In the genomic region with DNA sequence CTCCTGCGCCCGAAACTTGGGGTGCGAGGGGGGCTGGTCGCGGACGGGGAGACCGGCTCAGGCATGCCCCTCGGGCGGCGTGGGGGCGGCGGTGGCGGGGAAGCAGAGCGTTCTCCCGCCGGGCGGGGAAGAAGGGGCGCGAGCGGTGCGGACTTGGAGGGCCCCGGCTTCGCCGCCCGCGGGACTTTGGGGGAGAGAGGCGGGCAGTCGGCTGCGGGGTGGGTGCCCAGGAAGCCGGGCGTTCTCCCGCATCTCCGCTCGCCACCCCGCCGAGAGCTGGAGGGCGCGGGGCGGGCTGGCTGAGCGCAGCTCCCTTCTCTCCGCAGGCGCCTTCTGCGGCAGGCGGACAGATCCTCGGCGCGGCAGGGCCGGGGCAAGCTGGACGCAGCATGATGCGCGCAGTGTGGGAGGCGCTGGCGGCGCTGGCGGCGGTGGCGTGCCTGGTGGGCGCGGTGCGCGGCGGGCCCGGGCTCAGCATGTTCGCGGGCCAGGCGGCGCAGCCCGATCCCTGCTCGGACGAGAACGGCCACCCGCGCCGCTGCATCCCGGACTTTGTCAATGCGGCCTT, we compare ENCODE assay signal across 9 cellular contexts. TPM values are rescaled to one million over a fixed set of nuclear protein-coding genes. Genes with fewer than 3 reads are reported as not detected.
DNase-seq lines count a peak whose midpoint lies in the region; ATAC-seq, FAIRE-seq and TF ChIP-seq lines count a peak whose summit lies in the region.
"Had no signal": no experiment of that assay in that cellular context is flagged by ENCODE, and none has a peak within 500 bp of the region (broad histone marks: within the 10 kb centered on the region; RNA-seq: fewer than 3 reads in every experiment).

No MANE protein-coding gene starts in this region.

- H3K4me1 Mint-ChIP-seq in Caco-2 (ENCODE audit: low read depth, unreplicated experiment), result no peaks in the 10 kb centered on the region
- H3K4me1 Mint-ChIP-seq in stimulated activated naive CD8-positive, alpha-beta T cell treated with anti-CD3 and anti-CD28 coated beads, Interleukin-15, Interleukin-2, amounts not matched to agents 100 ng/mL and 50 ng/mL, for 24 hours (ENCODE audit: low read depth), result peaks cover 12% of the 10 kb centered on the region

- no peaks in the 10 kb centered on the region for H4K20me1 ChIP-seq in IMR-90 (ENCODE audit: insufficient read depth, low read length)

- H3K23ac ChIP-seq in IMR-90 (ENCODE audit: low read depth, low read length), result no peak overlapping the region

- peak overlapping the region; percentile 73 for H3K4me3 Mint-ChIP-seq in Caco-2 (ENCODE audit: unreplicated experiment)
- peak overlapping the region; percentile 84 for H3K4me3 Mint-ChIP-seq in stimulated activated naive CD8-positive, alpha-beta T cell treated with anti-CD3 and anti-CD28 coated beads, Interleukin-15, Interleukin-2, amounts not matched to agents 100 ng/mL and 50 ng/mL, for 24 hours

- no peak overlapping the region for H3K18ac ChIP-seq in IMR-90 (ENCODE audit: low read depth, low read length)

- TF ChIP-seq CTCF in Caco-2 (IDR thresholded peaks at IDR 0.05; ENCODE audit: insufficient read depth in 1 of 2, low read depth in 1 of 2, low read length in 1 of 2, severe bottlenecking in 1 of 2, unreplicated experiment in 1 of 2), result no peak
- no peak for TF ChIP-seq CTCF in IMR-90 (conservative IDR thresholded peaks at IDR 0.05; ENCODE audit: low read depth, low read length)
- TF ChIP-seq CTCF in kidney epithelial cell (IDR thresholded peaks at IDR 0.05; ENCODE audit: insufficient read depth, low read length, poor library complexity, severe bottlenecking), result no peak
- TF ChIP-seq CTCF in D721Med (IDR thresholded peaks at IDR 0.05; ENCODE audit: insufficient read depth, missing control alignments), result no peak

- dilution Hi-C loops in IMR-90 (cut with HindIII; ENCODE audit: low sequenced_read_pairs, unreplicated experiment), result no loop called here

- DNase-seq in Caco-2 (peak in 1 of 2 experiments; percentile 13), IMR-90 (peak; percentile 4), astrocyte of the hippocampus (ENCODE audit: low read depth, low spot score) (peak; percentile 75), kidney epithelial cell (ENCODE audit: low read depth) (no peak), NCI-H1694 treated with DMSO at 0.1 percent for 48 hours (lab: John Stamatoyannopoulos, UW) (no peak), D721Med (ENCODE audit: insufficient read length, low spot score) (no peak), cortex of kidney (lab: John Stamatoyannopoulos, UW) (no peak)

- in situ Hi-C loops in IMR-90 (cut with MboI; ENCODE audit: low sequenced_read_pairs), result no loop called here

- H2AFZ ChIP-seq in IMR-90 (replicated peaks; ENCODE audit: low read length, poor library complexity), result peak overlapping the region; percentile 79

- no peaks in the 10 kb centered on the region for H3K9me3 ChIP-seq in Caco-2
- peaks cover 8% of the 10 kb centered on the region; the same call in 1 of the 2 replicates for H3K9me3 ChIP-seq in IMR-90 (ENCODE audit: control insufficient read depth, insufficient read depth, low read length)

- no peak overlapping the region for H2BK120ac ChIP-seq in IMR-90 (ENCODE audit: low read depth, low read length)

- peak overlapping the region; percentile 39 for H3K4me3 ChIP-seq in Caco-2 (ENCODE audit: low read depth, low read length)
- H3K4me3 ChIP-seq in IMR-90 (ENCODE audit: insufficient read depth, low read depth, low read length), result peak overlapping the region; percentile 35; the same call in 1 of the 2 replicates
- peak overlapping the region; percentile 40 for H3K4me3 ChIP-seq in kidney epithelial cell (ENCODE audit: low read depth, low read length)

- no peak overlapping the region for H2BK20ac ChIP-seq in IMR-90 (ENCODE audit: low read depth, low read length)

- POLR2A ChIA-PET in Caco-2 (lab: Charles Lee), result no interaction called here
- POLR2A ChIA-PET in IMR-90 (lab: Charles Lee; ENCODE audit: unreplicated experiment), result no interaction called here

- H3K27ac Mint-ChIP-seq in Caco-2 (ENCODE audit: unreplicated experiment), result no peak overlapping the region
- no peak overlapping the region for H3K27ac Mint-ChIP-seq in stimulated activated naive CD8-positive, alpha-beta T cell treated with anti-CD3 and anti-CD28 coated beads, Interleukin-15, Interleukin-2, amounts not matched to agents 100 ng/mL and 50 ng/mL, for 24 hours

- ATAC-seq in IMR-90 (ENCODE audit: low read depth), result peak; percentile 58

- no peak overlapping the region for H2BK15ac ChIP-seq in IMR-90 (ENCODE audit: low read depth, low read length)

- H3K27me3 ChIP-seq in Caco-2 (replicated peaks; ENCODE audit: control insufficient read depth, insufficient read depth, low read length), result no peaks in the 10 kb centered on the region; the same call in 1 of the 2 replicates
- peaks cover 47% of the 10 kb centered on the region for H3K27me3 ChIP-seq in IMR-90 (ENCODE audit: control insufficient read depth, insufficient read depth, low read length)
- H3K27me3 ChIP-seq in kidney epithelial cell (ENCODE audit: control insufficient read depth, insufficient read depth, low read length), result peaks cover 51% of the 10 kb centered on the region

- peak overlapping the region; percentile 63; the same call in 1 of the 2 replicates for H3K4me2 ChIP-seq in IMR-90 (ENCODE audit: low read depth, low read length)

- TF ChIP-seq RAD21 in IMR-90 (IDR thresholded peaks at IDR 0.05; ENCODE audit: low read length), result no peak

- peaks cover 3% of the 10 kb centered on the region for H3K27me3 Mint-ChIP-seq in Caco-2 (ENCODE audit: insufficient read depth, unreplicated experiment)
- H3K27me3 Mint-ChIP-seq in stimulated activated naive CD8-positive, alpha-beta T cell treated with anti-CD3 and anti-CD28 coated beads, Interleukin-15, Interleukin-2, amounts not matched to agents 100 ng/mL and 50 ng/mL, for 24 hours, result peaks cover 58% of the 10 kb centered on the region

- no peaks in the 10 kb centered on the region for H3K9me1 ChIP-seq in IMR-90 (ENCODE audit: insufficient read depth, low read length)

- CTCF ChIA-PET in Caco-2 (lab: Charles Lee), result interaction anchor here (0.6 kb wide), 1 partner anchor 98 kb away, joined by 3 read pairs; no protein-coding TSS in a partner anchor
- CTCF ChIA-PET in IMR-90 (lab: Yijun Ruan, JAX), result interaction anchor here (1.1 kb wide), 1 partner anchor 269 kb away, joined by 4 read pairs; no protein-coding TSS in a partner anchor

- no peak overlapping the region for H2AK5ac ChIP-seq in IMR-90 (ENCODE audit: low read depth, low read length)

- H3K9ac ChIP-seq in IMR-90 (ENCODE audit: low read depth, low read length), result no peak overlapping the region

- no peak for FAIRE-seq in D721Med (lab: Jason Lieb, UNC)
- FAIRE-seq: islet of Langerhans had no signal

- no peak overlapping the region for H2BK5ac ChIP-seq in IMR-90 (ENCODE audit: low read depth, low read length, poor library complexity, severe bottlenecking)

- H3K27ac ChIP-seq in IMR-90 (ENCODE audit: insufficient read depth, low read length), result no peak overlapping the region

- WGBS in IMR-90 (ENCODE audit: extremely low coverage in 2 of 2, insufficient read length in 1 of 2), 2 experiments, result 3% methylated on average over 22 of the region's 76 CpGs; no CpG with 5 or more reads in 1 of the 2 experiments

- no peak overlapping the region for H3K14ac ChIP-seq in IMR-90 (replicated peaks; ENCODE audit: low read depth, low read length)

- no peak overlapping the region for H4K91ac ChIP-seq in IMR-90 (ENCODE audit: insufficient read depth, low read depth, low read length)

- intact Hi-C loops in Caco-2 (cut with micrococcal nuclease; ENCODE audit: unreplicated experiment) (no loop called here), IMR-90 (cut with micrococcal nuclease) (loop anchor here (10.0 kb wide), 1 partner anchor 273 kb away; no protein-coding TSS in a partner anchor)

- no peak overlapping the region for H4K8ac ChIP-seq in IMR-90 (ENCODE audit: low read depth in 2 of 2, low read length in 2 of 2)

- H3K4ac ChIP-seq in IMR-90 (ENCODE audit: low read depth, low read length), result no peak overlapping the region

- no peaks in the 10 kb centered on the region for H3K4me1 ChIP-seq in Caco-2
- H3K4me1 ChIP-seq in IMR-90 (ENCODE audit: control insufficient read depth, insufficient read depth, low read length), result no peaks in the 10 kb centered on the region

- H3K36me3 ChIP-seq in Caco-2 (ENCODE audit: control insufficient read depth, insufficient read depth, low read length), result no peaks in the 10 kb centered on the region
- H3K36me3 ChIP-seq in IMR-90 (ENCODE audit: control insufficient read depth, insufficient read depth, low read length), result no peaks in the 10 kb centered on the region
- no peaks in the 10 kb centered on the region for H3K36me3 ChIP-seq in kidney epithelial cell (ENCODE audit: control insufficient read depth, insufficient read depth, low read length)

- TF ChIP-seq POLR2A in IMR-90 (IDR thresholded peaks at IDR 0.05; ENCODE audit: low read depth, low read length), result no peak

- BruUV-seq in Caco-2 (replicated peaks; lab: Mats Ljungman, UMichigan), result no TSS peak
- no TSS peak for BruUV-seq in IMR-90 (replicated peaks; lab: Mats Ljungman, UMichigan)

- no peak overlapping the region for H3K56ac ChIP-seq in IMR-90 (ENCODE audit: extremely low read depth, insufficient read depth, low read length)

- H3K79me1 ChIP-seq in IMR-90 (ENCODE audit: low read depth in 1 of 2, low read length in 2 of 2), result no peaks in the 10 kb centered on the region

- no peaks in the 10 kb centered on the region for H3K9me3 Mint-ChIP-seq in Caco-2 (ENCODE audit: unreplicated experiment)
- H3K9me3 Mint-ChIP-seq in stimulated activated naive CD8-positive, alpha-beta T cell treated with anti-CD3 and anti-CD28 coated beads, Interleukin-15, Interleukin-2, amounts not matched to agents 100 ng/mL and 50 ng/mL, for 24 hours, result no peaks in the 10 kb centered on the region

- H3K36me3 Mint-ChIP-seq in Caco-2 (ENCODE audit: insufficient read depth, unreplicated experiment), result no peaks in the 10 kb centered on the region
- no peaks in the 10 kb centered on the region for H3K36me3 Mint-ChIP-seq in stimulated activated naive CD8-positive, alpha-beta T cell treated with anti-CD3 and anti-CD28 coated beads, Interleukin-15, Interleukin-2, amounts not matched to agents 100 ng/mL and 50 ng/mL, for 24 hours (ENCODE audit: low read depth)

- peak overlapping the region; percentile 55 for H2AK9ac ChIP-seq in IMR-90 (replicated peaks; ENCODE audit: low read depth, low read length, poor library complexity)

- no peak overlapping the region for H4K5ac ChIP-seq in IMR-90 (ENCODE audit: low read depth, low read length)

RNA-seq across cellular contexts. Expression of gene NTN1, which starts 0.8 kb away (rescaled TPM):
- 0.86 and 0.88 TPM in 2 replicates for total RNA-seq in Caco-2 (2022)
- under 0.01 TPM in 1 of 2 replicates, not detected in the other for total RNA-seq in IMR-90 (2012; rRNA removed)
- 0.07 and 0.11 TPM in 2 replicates for polyA plus RNA-seq in IMR-90 (2012; rRNA removed)
- polyA plus RNA-seq in IMR-90 (2012; cell fraction: cytosol; rRNA removed), result 0.02 and 0.11 TPM in 2 replicates
- 0.08 TPM in 2 replicates for polyA plus RNA-seq in IMR-90 (2012; cell fraction: nucleus; rRNA removed; ENCODE audit: low replicate concordance)
- total RNA-seq in kidney epithelial cell, result 15.2 and 20.5 TPM in 2 replicates

RNA-seq across cellular contexts. Expression of gene PIK3R5, which starts 56.6 kb away (rescaled TPM):
- not detected in 2 replicates for total RNA-seq in Caco-2 (2022)
- total RNA-seq in IMR-90 (2012; rRNA removed), result not detected in 2 replicates
- polyA plus RNA-seq in IMR-90 (2012; rRNA removed), result not detected in 2 replicates
- polyA plus RNA-seq in IMR-90 (2012; cell fraction: cytosol; rRNA removed), result not detected in 2 replicates
- not detected in 2 replicates for polyA plus RNA-seq in IMR-90 (2012; cell fraction: nucleus; rRNA removed; ENCODE audit: low replicate concordance)
- total RNA-seq in kidney epithelial cell, result 0.96 and 1.7 TPM in 2 replicates

Comparison
In these comparisons a context has a peak if more than half of its experiments do, and no peak if none do; other contexts are left out.
1. DNase-seq: peak in IMR-90 (single experiment) and astrocyte of the hippocampus (single experiment); none in kidney epithelial cell (single experiment), NCI-H1694 treated with DMSO at 0.1 percent for 48 hours (single experiment), D721Med (single experiment) and cortex of kidney (single experiment).
2. Peak in every context shown above with its lines, with median percentiles within 50 percentile points of each other: H3K4me3 ChIP-seq.